ENCODE assay signal across 16 cellular contexts in genomic region chr2:135776367-135776766, GRCh38. TPM values are rescaled to one million over a fixed set of nuclear protein-coding genes. Genes with fewer than 3 reads are reported as not detected.
A peak's percentile ranks its signal among the peaks of the same experiment; 100 is the strongest.
DNase-seq lines count a peak whose midpoint lies in the region; ATAC-seq and TF ChIP-seq lines count a peak whose summit lies in the region.
"Had no signal": no experiment of that assay in that cellular context is flagged by ENCODE, and none has a peak within 500 bp of the region (broad histone marks: within the 10 kb centered on the region; RNA-seq: fewer than 3 reads in every experiment).

No MANE protein-coding gene starts in this region.

- POLR2A ChIA-PET in CD4-positive, alpha-beta T cell (lab: Charles Lee) = no interaction called here
- POLR2A ChIA-PET in SK-N-SH (lab: Yijun Ruan, JAX) = no interaction called here

- no peak overlapping the region for H3K4me2 ChIP-seq in SK-N-SH
- H3K4me2 ChIP-seq: BLaER1 had no signal

- H2AFZ ChIP-seq in SK-N-SH (ENCODE audit: low read depth) = no peak overlapping the region

- ATAC-seq in CD4-positive, alpha-beta T cell (ENCODE audit: poor library complexity) = no peak
- no peak for ATAC-seq in T-helper 17 cell
- ATAC-seq in GM19395 (IDR thresholded peaks at IDR 0.05; ENCODE audit: unreplicated experiment) = no peak

- CTCF ChIA-PET in CD4-positive, alpha-beta T cell (lab: Charles Lee) = no interaction called here
- CTCF ChIA-PET in SK-N-SH (lab: Yijun Ruan, JAX) = no interaction called here

- TF ChIP-seq RAD21 in SK-N-SH (IDR thresholded peaks at IDR 0.05; ENCODE audit: low read length) = no peak

- H3K9me3 Mint-ChIP-seq in CD4-positive, alpha-beta T cell = no peaks in the 10 kb centered on the region
- no peaks in the 10 kb centered on the region for H3K9me3 Mint-ChIP-seq in endodermal cell
- H3K9me3 Mint-ChIP-seq: CD4-positive, CD25-positive, alpha-beta regulatory T cell; CD8-positive, alpha-beta memory T cell had no signal

- H3K27me3 Mint-ChIP-seq in CD4-positive, alpha-beta T cell = no peaks in the 10 kb centered on the region
- H3K27me3 Mint-ChIP-seq in T-helper 17 cell = no peaks in the 10 kb centered on the region
- H3K27me3 Mint-ChIP-seq in endodermal cell (ENCODE audit: insufficient read depth) = no peaks in the 10 kb centered on the region
- H3K27me3 Mint-ChIP-seq: B cell; CD4-positive, CD25-positive, alpha-beta regulatory T cell; CD8-positive, alpha-beta memory T cell had no signal

- no peaks in the 10 kb centered on the region for H3K27me3 ChIP-seq in CD4-positive, alpha-beta T cell (ENCODE audit: control insufficient read depth, insufficient read depth, low read length)
- no peaks in the 10 kb centered on the region for H3K27me3 ChIP-seq in endodermal cell (ENCODE audit: control insufficient read depth, insufficient read depth, low read length, poor library complexity, severe bottlenecking)
- H3K27me3 ChIP-seq in SK-N-SH (ENCODE audit: insufficient read depth) = no peaks in the 10 kb centered on the region
- H3K27me3 ChIP-seq: BLaER1 had no signal

- H3K4me3 Mint-ChIP-seq in CD4-positive, alpha-beta T cell = no peak overlapping the region
- H3K4me3 Mint-ChIP-seq in T-helper 17 cell = no peak overlapping the region
- no peak overlapping the region for H3K4me3 Mint-ChIP-seq in endodermal cell
- H3K4me3 Mint-ChIP-seq: B cell; CD4-positive, CD25-positive, alpha-beta regulatory T cell; CD8-positive, alpha-beta memory T cell had no signal

- H4K20me1 ChIP-seq in SK-N-SH (ENCODE audit: insufficient read depth) = no peaks in the 10 kb centered on the region

- H3K27ac ChIP-seq in CD4-positive, alpha-beta T cell (ENCODE audit: low read depth, low read length) = no peak overlapping the region
- H3K27ac ChIP-seq in endodermal cell (ENCODE audit: low read depth, low read length) = no peak overlapping the region
- H3K27ac ChIP-seq in SK-N-SH (ENCODE audit: low read depth in 2 of 2, low read length in 1 of 2) = no peak overlapping the region
- H3K27ac ChIP-seq: BLaER1, C4-2B had no signal

- WGBS in endodermal cell (ENCODE audit: insufficient coverage in 1 of 2, insufficient read length in 1 of 2), 2 experiments = 96 to 97% methylated on average over 7 of the region's 7 CpGs
- 96% methylated on average over 7 of the region's 7 CpGs for WGBS in SK-N-SH (ENCODE audit: low lambda C conversion rate)

- H3K9me3 ChIP-seq in CD4-positive, alpha-beta T cell (ENCODE audit: control insufficient read depth, low read length) = no peaks in the 10 kb centered on the region
- H3K9me3 ChIP-seq in T-helper 17 cell (ENCODE audit: control insufficient read depth, low read length, poor library complexity, severe bottlenecking) (no peaks in the 10 kb centered on the region), endodermal cell (ENCODE audit: control insufficient read depth, low read length) (peaks cover 4% of the 10 kb centered on the region), SK-N-SH (no peaks in the 10 kb centered on the region; the same call in 1 of the 2 replicates)
- H3K9me3 ChIP-seq: BLaER1 had no signal

- no peak for TF ChIP-seq CTCF in CD4-positive, alpha-beta T cell (IDR thresholded peaks at IDR 0.05)
- TF ChIP-seq CTCF in endodermal cell (conservative IDR thresholded peaks at IDR 0.05) (no peak), SK-N-SH (IDR thresholded peaks at IDR 0.05) (no peak)

- H3K4me3 ChIP-seq in endodermal cell (ENCODE audit: low read length) (no peak overlapping the region), SK-N-SH (ENCODE audit: low read depth in 2 of 2, low read length in 1 of 2) (no peak overlapping the region)
- H3K4me3 ChIP-seq: BLaER1 had no signal

- H3K4me1 ChIP-seq in endodermal cell (ENCODE audit: control insufficient read depth, insufficient read depth, low read length) (no peaks in the 10 kb centered on the region), SK-N-SH (ENCODE audit: control insufficient read depth in 1 of 2, insufficient read depth in 2 of 2, low read depth in 1 of 2, low read length in 1 of 2) (no peaks in the 10 kb centered on the region)
- H3K4me1 ChIP-seq: BLaER1 had no signal

- no peaks in the 10 kb centered on the region for H3K4me1 Mint-ChIP-seq in CD4-positive, alpha-beta T cell (ENCODE audit: low read depth)
- H3K4me1 Mint-ChIP-seq in T-helper 17 cell = no peaks in the 10 kb centered on the region
- H3K4me1 Mint-ChIP-seq in endodermal cell = no peaks in the 10 kb centered on the region
- H3K4me1 Mint-ChIP-seq: B cell; CD8-positive, alpha-beta memory T cell had no signal

- no peaks in the 10 kb centered on the region for H3K9me2 ChIP-seq in SK-N-SH

- H3K36me3 ChIP-seq in endodermal cell (ENCODE audit: control insufficient read depth, insufficient read depth, low read length) = peaks cover 89% of the 10 kb centered on the region
- H3K36me3 ChIP-seq in SK-N-SH (replicated peaks in 1 of 2; ENCODE audit: control insufficient read depth in 1 of 2, insufficient read depth in 2 of 2, low read length in 1 of 2) = peaks cover 66 to 81% of the 10 kb centered on the region in 2 experiments

- H3K27ac Mint-ChIP-seq in CD4-positive, alpha-beta T cell = peak overlapping the region; percentile 24
- H3K27ac Mint-ChIP-seq in T-helper 17 cell (peak overlapping the region; percentile 57), endodermal cell (peak overlapping the region; percentile 0)
- H3K27ac Mint-ChIP-seq: B cell; CD4-positive, CD25-positive, alpha-beta regulatory T cell had no signal

- H3K9ac ChIP-seq in endodermal cell (ENCODE audit: extremely low read depth, low read length, poor library complexity, severe bottlenecking) (no peak overlapping the region), SK-N-SH (no peak overlapping the region)
- H3K9ac ChIP-seq: BLaER1 had no signal

- no peak for TF ChIP-seq EP300 in SK-N-SH (IDR thresholded peaks at IDR 0.05; ENCODE audit: borderline replicate concordance in 1 of 2, low read depth in 1 of 2, low read length in 1 of 2)

- no peak for DNase-seq in CD4-positive, alpha-beta T cell
- no peak for DNase-seq in T-helper 17 cell
- DNase-seq in endodermal cell = no peak
- DNase-seq in SK-N-SH = no peak
- no peak for DNase-seq in cortex of kidney (lab: John Stamatoyannopoulos, UW)
- DNase-seq: CD4-positive, CD25-positive, alpha-beta regulatory T cell; CD8-positive, alpha-beta memory T cell; DMS 273 treated with DMSO at 0.1 percent for 48 hours; DMS79 treated with DMSO at 0.1 percent for 48 hours; GF-D8; H7; HCEC 1CT had no signal

- intact Hi-C loops in CD4-positive, alpha-beta T cell (cut with DNase I, micrococcal nuclease) = no loop called here

- peaks cover 6% of the 10 kb centered on the region for H3F3A ChIP-seq in SK-N-SH (replicated peaks; ENCODE audit: insufficient read depth)

- no peaks in the 10 kb centered on the region for H3K79me2 ChIP-seq in SK-N-SH (ENCODE audit: insufficient read depth)

- peaks cover 95% of the 10 kb centered on the region for H3K36me3 Mint-ChIP-seq in CD4-positive, alpha-beta T cell (ENCODE audit: low read depth)
- H3K36me3 Mint-ChIP-seq in T-helper 17 cell (ENCODE audit: low read depth) (peaks cover 4% of the 10 kb centered on the region), endodermal cell (ENCODE audit: low read depth) (peaks cover 81% of the 10 kb centered on the region)

TF ChIP-seq in SK-N-SH, 30 proteins besides CTCF, POLR2A, EP300 and RAD21:
- TF ChIP-seq RXRA (IDR thresholded peaks at IDR 0.05; ENCODE audit: borderline replicate concordance, low read depth) (no peak), TAF1 (IDR thresholded peaks at IDR 0.05; ENCODE audit: borderline replicate concordance, low read depth, low read length) (no peak), CHD2 (IDR thresholded peaks at IDR 0.05; ENCODE audit: low read length, partially characterized antibody) (no peak), NFIC (IDR thresholded peaks at IDR 0.05; ENCODE audit: borderline replicate concordance) (no peak), ELF1 (IDR thresholded peaks at IDR 0.05) (no peak), IRF3 (IDR thresholded peaks at IDR 0.05; ENCODE audit: low read depth, low read length) (no peak), PBX3 (IDR thresholded peaks at IDR 0.05) (no peak)
TF ChIP-seq in SK-N-SH: peak in this region for 0.

RNA-seq across cellular contexts. Expression of gene UBXN4, which starts 34.7 kb away (rescaled TPM):
- total RNA-seq in CD4-positive, alpha-beta T cell = 100 to 1,000 TPM; 143 to 150 TPM
- total RNA-seq in T-helper 17 cell = 100 to 1,000 TPM; 128 to 138 TPM
- total RNA-seq in endodermal cell = 10 to 100 TPM; 81.0 to 81.6 TPM
- 96.1 TPM for polyA plus RNA-seq in endodermal cell (2013, experiment 1 of 2)
- 91.2 TPM for polyA plus RNA-seq in endodermal cell (2013, experiment 2 of 2)
- polyA plus RNA-seq in SK-N-SH (2012; rRNA removed) = 32.7 and 48.7 TPM in 2 replicates
- 35.3 and 41.7 TPM in 2 replicates for polyA plus RNA-seq in SK-N-SH (2012; cell fraction: cytosol; rRNA removed)
- 63.2 and 123 TPM in 2 replicates for polyA plus RNA-seq in SK-N-SH (2012; cell fraction: nucleus; rRNA removed)

Comparison
In these comparisons a context has a peak if more than half of its experiments do, and no peak if none do; other contexts are left out.
1. H3K27ac Mint-ChIP-seq: peak in every context shown above with its lines; median percentile 57 in T-helper 17 cell; 24 in CD4-positive, alpha-beta T cell; 0 in endodermal cell.